ENCODE assay signal across 8 cellular contexts in the genomic region with DNA sequence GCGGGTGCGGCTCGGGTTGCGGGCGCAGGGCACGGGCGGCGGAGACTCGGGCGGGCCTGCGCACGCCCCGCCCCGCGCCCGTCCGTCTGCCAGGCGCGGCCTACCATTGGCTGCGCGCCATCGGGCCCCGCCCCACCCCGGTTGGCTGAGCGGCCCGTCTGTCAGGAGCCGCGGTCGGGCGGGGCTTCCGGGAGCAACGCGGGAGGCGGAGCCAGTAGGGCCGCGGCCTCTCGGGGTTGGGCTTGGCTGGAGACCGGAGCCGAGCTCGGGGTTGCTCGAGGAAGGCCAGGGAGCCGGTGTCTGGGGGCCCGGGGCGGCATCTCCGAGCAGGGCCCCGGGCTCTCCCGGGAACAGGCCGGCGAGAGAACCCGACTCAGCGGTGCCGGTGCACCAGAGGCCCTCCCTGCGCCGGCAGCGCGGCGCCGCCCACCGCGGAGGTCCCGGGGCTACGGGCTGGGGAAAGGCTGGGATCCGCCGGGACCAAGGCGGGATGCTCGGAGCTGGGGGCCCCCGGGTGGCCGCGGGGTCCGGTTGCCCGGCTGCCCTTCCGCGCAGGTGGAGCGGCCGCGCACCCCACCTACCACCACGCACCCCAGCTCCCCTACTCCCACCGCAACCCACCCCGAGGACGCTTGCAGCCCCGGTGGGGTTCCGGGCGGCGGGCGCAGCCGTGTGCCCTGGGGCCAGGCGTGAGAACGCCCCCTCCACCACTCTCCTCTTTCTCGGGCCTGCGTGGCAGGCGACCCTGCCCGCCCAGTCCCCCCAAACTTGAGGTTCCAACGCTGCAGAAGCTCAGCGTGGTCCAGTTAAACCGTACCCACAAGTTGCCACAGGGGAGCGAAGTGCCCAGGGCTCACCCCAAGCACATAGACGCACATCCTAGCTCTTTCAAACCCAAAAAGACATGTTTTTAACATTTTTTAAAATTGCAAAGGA. TPM values are rescaled to one million over a fixed set of nuclear protein-coding genes. Genes with fewer than 3 reads are reported as not detected.
DNase-seq lines count a peak whose midpoint lies in the region; ATAC-seq and TF ChIP-seq lines count a peak whose summit lies in the region.

A gene (minus strand): TSS at position 58 of the 936 bp plus-strand sequence.

- H3K4me1 ChIP-seq in BLaER1 (peaks cover 60% of the 10 kb centered on the region), right lobe of liver (peaks cover 0 to 22% (median 8%) of the 10 kb centered on the region in 4 donors)

- peak within 1 kb of the TSS; percentile 97 for H3K4me3 ChIP-seq in BLaER1
- peak within 1 kb of the TSS; percentile 70 to 78 (median 74) for H3K4me3 ChIP-seq in right lobe of liver

- no peak for TF ChIP-seq CTCF in right lobe of liver (IDR thresholded peaks at IDR 0.05)

- H3K9me3 ChIP-seq in BLaER1 = no peaks in the 10 kb centered on the region
- H3K9me3 ChIP-seq in right lobe of liver = no peaks in the 10 kb centered on the region

- intact Hi-C loops in right lobe of liver (cut with DNase I) = no loop called here

- TF ChIP-seq POLR2A in right lobe of liver (IDR thresholded peaks at IDR 0.05) = peak; percentile 68

- peak within 1 kb of the TSS; percentile 99 for H3K27ac ChIP-seq in BLaER1
- peak within 1 kb of the TSS; percentile 44 to 47 (median 47) for H3K27ac ChIP-seq in right lobe of liver

- H3K9ac ChIP-seq in BLaER1 = peak within 1 kb of the TSS; percentile 92

- H3K4me2 ChIP-seq in BLaER1 = peak within 1 kb of the TSS; percentile 100

- ATAC-seq in GM19351 (IDR thresholded peaks at IDR 0.05; ENCODE audit: unreplicated experiment) = peak; percentile 81
- peak; percentile 62 for ATAC-seq in HG03521 (IDR thresholded peaks at IDR 0.05; ENCODE audit: unreplicated experiment)
- ATAC-seq in right lobe of liver = peak; percentile 84 to 91 (median 88)

- no peaks in the 10 kb centered on the region for H3K27me3 ChIP-seq in BLaER1
- no peaks in the 10 kb centered on the region for H3K27me3 ChIP-seq in right lobe of liver

- DNase-seq in NCI-H774 (lab: John Stamatoyannopoulos, UW) (peak; percentile 96), dermis blood vessel endothelial cell (peak; percentile 97), right lobe of liver (peak; percentile 96 to 97 (median 96))
- peak; percentile 91 to 92 for DNase-seq in activated CD4-positive, alpha-beta T cell treated with anti-CD3 and anti-CD28 coated beads, Interleukin-2, amount 50 U/mL, for 4 hours
- peak; percentile 95 for DNase-seq in stimulated activated CD4-positive, alpha-beta T cell treated with anti-CD3 and anti-CD28 coated beads, Interleukin-4, amount 100 ng/mL, for 24 hours

- H4K20me1 ChIP-seq in BLaER1 = peaks cover 49% of the 10 kb centered on the region

- H3K36me3 ChIP-seq in BLaER1 (peaks cover 34% of the 10 kb centered on the region), right lobe of liver (peaks cover 0 to 9% (median 0%) of the 10 kb centered on the region in 4 donors)

- 25% methylated on average over 3 of the region's 97 CpGs for WGBS in right lobe of liver (ENCODE audit: insufficient coverage, low coverage, low lambda C conversion rate, missing lambda C conversion rate)

RNA-seq across cellular contexts. Expression of the gene that starts here (rescaled TPM):
- total RNA-seq in dermis blood vessel endothelial cell (51.6 and 70.2 TPM in 2 replicates), right lobe of liver (10 to 100 TPM in 5 of 6 experiments, 1 to 10 TPM in 1; 7.6 to 20.9 (median 14.8) TPM)

Comparison
In these comparisons a context has a peak if more than half of its experiments do, and no peak if none do; other contexts are left out.
1. Peak in every context shown above with its lines: DNase-seq, ATAC-seq, H3K4me3 ChIP-seq and H3K27ac ChIP-seq.